ENCODE assay signal across 8 cellular contexts in genomic region chr6:25035451-25036435, GRCh38.
A peak's percentile ranks its signal among the peaks of the same experiment; 100 is the strongest.
DNase-seq lines count a peak whose midpoint lies in the region; ATAC-seq, FAIRE-seq and TF ChIP-seq lines count a peak whose summit lies in the region.

No MANE protein-coding gene starts in this region.

- POLR2A ChIA-PET in WTC11 (lab: Charles Lee) = interaction anchor here (0.6 kb wide), 1 partner anchor 297 kb away, joined by 3 read pairs; no protein-coding TSS in a partner anchor

- H3K27ac Mint-ChIP-seq in astrocyte (ENCODE audit: unreplicated experiment) (no peak overlapping the region), WTC11 (no peak overlapping the region; the same call in 1 of the 2 replicates)

- peak overlapping the region; percentile 20 for H3K4me2 ChIP-seq in astrocyte (ENCODE audit: low read length)
- H3K4me2 ChIP-seq in parathyroid adenoma (ENCODE audit: low read length) = no peak overlapping the region

- FAIRE-seq in HTR-8/SVneo (lab: Jason Lieb, UNC) (no peak), astrocyte (lab: Jason Lieb, UNC) (no peak)

- CTCF ChIA-PET in WTC11 (lab: Charles Lee) = interaction anchor here (0.5 to 2.6 kb wide), 5 partner anchors 9 to 272 kb away, joined by 3 to 9 read pairs (median 4); no protein-coding TSS in a partner anchor

- H3K4me1 ChIP-seq in astrocyte (ENCODE audit: insufficient read depth, low read length) (peaks cover 5% of the 10 kb centered on the region), parathyroid adenoma (no peaks in the 10 kb centered on the region)

- H3K9me3 ChIP-seq in astrocyte (ENCODE audit: insufficient read depth, low read depth, low read length) = no peaks in the 10 kb centered on the region
- no peaks in the 10 kb centered on the region for H3K9me3 ChIP-seq in parathyroid adenoma (ENCODE audit: control insufficient read depth, low read length)

- DNase-seq in HTR-8/SVneo (ENCODE audit: insufficient read length, low spot score) = peak; percentile 25
- peak; percentile 9 for DNase-seq in astrocyte (ENCODE audit: low read depth)
- no peak for DNase-seq in NCI-H2171 (lab: John Stamatoyannopoulos, UW)
- no peak for DNase-seq in WTC11 (ENCODE audit: low spot score)
- DNase-seq in putamen (ENCODE audit: low spot score) = no peak

- H3K27me3 ChIP-seq in astrocyte (ENCODE audit: insufficient read depth, low read length) (no peaks in the 10 kb centered on the region), parathyroid adenoma (ENCODE audit: control insufficient read depth, insufficient read depth, low read length) (no peaks in the 10 kb centered on the region)

- H3K4me1 Mint-ChIP-seq in astrocyte (ENCODE audit: low read depth, unreplicated experiment) (no peaks in the 10 kb centered on the region), WTC11 (no peaks in the 10 kb centered on the region)

- H3K36me3 Mint-ChIP-seq in astrocyte (ENCODE audit: low read depth, unreplicated experiment) = no peaks in the 10 kb centered on the region
- no peaks in the 10 kb centered on the region for H3K36me3 Mint-ChIP-seq in WTC11

- H2AFZ ChIP-seq in astrocyte (ENCODE audit: low read depth, low read length) (peak overlapping the region; percentile 58), parathyroid adenoma (peak overlapping the region; percentile 14)

- H4K20me1 ChIP-seq in astrocyte (ENCODE audit: insufficient read depth, low read length) = no peaks in the 10 kb centered on the region

- ATAC-seq in GM18502 (IDR thresholded peaks at IDR 0.05; ENCODE audit: poor library complexity, unreplicated experiment) (peak; percentile 47), WTC11 (no peak), GM21360 (IDR thresholded peaks at IDR 0.05; ENCODE audit: unreplicated experiment) (no peak)

- H3K9ac ChIP-seq in astrocyte (ENCODE audit: low read length) (no peak overlapping the region), parathyroid adenoma (no peak overlapping the region)

- H3K36me3 ChIP-seq in astrocyte (ENCODE audit: insufficient read depth, low read length) = no peaks in the 10 kb centered on the region
- no peaks in the 10 kb centered on the region for H3K36me3 ChIP-seq in parathyroid adenoma (ENCODE audit: control insufficient read depth, insufficient read depth, low read length)

- H3K4me3 Mint-ChIP-seq in astrocyte (ENCODE audit: unreplicated experiment) = no peak overlapping the region
- H3K4me3 Mint-ChIP-seq in WTC11 = no peak overlapping the region

- H3K27me3 Mint-ChIP-seq in astrocyte (ENCODE audit: low read depth, unreplicated experiment) (no peaks in the 10 kb centered on the region), WTC11 (ENCODE audit: low read depth) (no peaks in the 10 kb centered on the region)

- TF ChIP-seq CTCF in astrocyte (IDR thresholded peaks at IDR 0.05; ENCODE audit: insufficient read depth, low read depth, low read length) (no peak), parathyroid adenoma (IDR thresholded peaks at IDR 0.05) (no peak), WTC11 (IDR thresholded peaks at IDR 0.05) (no peak)

- H3K9me3 Mint-ChIP-seq in astrocyte (ENCODE audit: unreplicated experiment) (no peaks in the 10 kb centered on the region), WTC11 (peaks cover 5% of the 10 kb centered on the region; the same call in 1 of the 2 replicates)

- H3K79me2 ChIP-seq in astrocyte (ENCODE audit: insufficient read depth, low read length) (no peaks in the 10 kb centered on the region), parathyroid adenoma (no peaks in the 10 kb centered on the region)

- H3K4me3 ChIP-seq in astrocyte (ENCODE audit: insufficient read depth, low read depth, low read length) (no peak overlapping the region), parathyroid adenoma (ENCODE audit: low read depth, low read length) (no peak overlapping the region)

- H3K27ac ChIP-seq in astrocyte (ENCODE audit: low read depth, low read length) = no peak overlapping the region
- no peak overlapping the region for H3K27ac ChIP-seq in parathyroid adenoma

TF ChIP-seq in WTC11, 78 proteins besides CTCF, POLR2A, EP300 and RAD21:
- no peak for TF ChIP-seq ERG (CRISPR knock-in tag; IDR thresholded peaks at IDR 0.05)
- TF ChIP-seq NR3C1 (CRISPR knock-in tag; conservative IDR thresholded peaks at IDR 0.05; ENCODE audit: low read depth) = no peak
- no peak for TF ChIP-seq JUN (CRISPR knock-in tag; IDR thresholded peaks at IDR 0.05)
- no peak for TF ChIP-seq MLX (CRISPR knock-in tag; IDR thresholded peaks at IDR 0.05)
- TF ChIP-seq, protein P1, sequence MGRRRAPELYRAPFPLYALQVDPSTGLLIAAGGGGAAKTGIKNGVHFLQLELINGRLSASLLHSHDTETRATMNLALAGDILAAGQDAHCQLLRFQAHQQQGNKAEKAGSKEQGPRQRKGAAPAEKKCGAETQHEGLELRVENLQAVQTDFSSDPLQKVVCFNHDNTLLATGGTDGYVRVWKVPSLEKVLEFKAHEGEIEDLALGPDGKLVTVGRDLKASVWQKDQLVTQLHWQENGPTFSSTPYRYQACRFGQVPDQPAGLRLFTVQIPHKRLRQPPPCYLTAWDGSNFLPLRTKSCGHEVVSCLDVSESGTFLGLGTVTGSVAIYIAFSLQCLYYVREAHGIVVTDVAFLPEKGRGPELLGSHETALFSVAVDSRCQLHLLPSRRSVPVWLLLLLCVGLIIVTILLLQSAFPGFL (CRISPR knock-in tag; IDR thresholded peaks at IDR 0.05; ENCODE audit: borderline replicate concordance) = no peak
- TF ChIP-seq, protein P2, sequence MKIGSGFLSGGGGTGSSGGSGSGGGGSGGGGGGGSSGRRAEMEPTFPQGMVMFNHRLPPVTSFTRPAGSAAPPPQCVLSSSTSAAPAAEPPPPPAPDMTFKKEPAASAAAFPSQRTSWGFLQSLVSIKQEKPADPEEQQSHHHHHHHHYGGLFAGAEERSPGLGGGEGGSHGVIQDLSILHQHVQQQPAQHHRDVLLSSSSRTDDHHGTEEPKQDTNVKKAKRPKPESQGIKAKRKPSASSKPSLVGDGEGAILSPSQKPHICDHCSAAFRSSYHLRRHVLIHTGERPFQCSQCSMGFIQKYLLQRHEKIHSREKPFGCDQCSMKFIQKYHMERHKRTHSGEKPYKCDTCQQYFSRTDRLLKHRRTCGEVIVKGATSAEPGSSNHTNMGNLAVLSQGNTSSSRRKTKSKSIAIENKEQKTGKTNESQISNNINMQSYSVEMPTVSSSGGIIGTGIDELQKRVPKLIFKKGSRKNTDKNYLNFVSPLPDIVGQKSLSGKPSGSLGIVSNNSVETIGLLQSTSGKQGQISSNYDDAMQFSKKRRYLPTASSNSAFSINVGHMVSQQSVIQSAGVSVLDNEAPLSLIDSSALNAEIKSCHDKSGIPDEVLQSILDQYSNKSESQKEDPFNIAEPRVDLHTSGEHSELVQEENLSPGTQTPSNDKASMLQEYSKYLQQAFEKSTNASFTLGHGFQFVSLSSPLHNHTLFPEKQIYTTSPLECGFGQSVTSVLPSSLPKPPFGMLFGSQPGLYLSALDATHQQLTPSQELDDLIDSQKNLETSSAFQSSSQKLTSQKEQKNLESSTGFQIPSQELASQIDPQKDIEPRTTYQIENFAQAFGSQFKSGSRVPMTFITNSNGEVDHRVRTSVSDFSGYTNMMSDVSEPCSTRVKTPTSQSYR (CRISPR knock-in tag; IDR thresholded peaks at IDR 0.05) = no peak
- TF ChIP-seq TEAD1 (CRISPR knock-in tag; IDR thresholded peaks at IDR 0.05) = no peak
- no peak for TF ChIP-seq SMAD3 (CRISPR knock-in tag; IDR thresholded peaks at IDR 0.05; ENCODE audit: borderline replicate concordance)
TF ChIP-seq in WTC11: peak in this region for 0.

Comparison
In these comparisons a context has a peak if more than half of its experiments do, and no peak if none do; other contexts are left out.
1. DNase-seq: peak in HTR-8/SVneo (single experiment) and astrocyte (single experiment); none in NCI-H2171 (single experiment), WTC11 (single experiment) and putamen (single experiment).